13 cellular contexts compared by ENCODE assay signal in genomic region chr7:107560898-107561516, GRCh38. TPM values are rescaled to one million over a fixed set of nuclear protein-coding genes. Genes with fewer than 3 reads are reported as not detected.
A peak's percentile ranks its signal among the peaks of the same experiment; 100 is the strongest.
DNase-seq lines count a peak whose midpoint lies in the region; ATAC-seq, FAIRE-seq and TF ChIP-seq lines count a peak whose summit lies in the region.
"Had no signal": no experiment of that assay in that cellular context is flagged by ENCODE, and none has a peak within 500 bp of the region (broad histone marks: within the 10 kb centered on the region; RNA-seq: fewer than 3 reads in every experiment).

No MANE protein-coding gene starts in this region.

- dilution Hi-C loops in endothelial cell of umbilical vein (cut with MboI; ENCODE audit: extremely low pct_ligation_motif_present, low sequenced_read_pairs) = no loop called here

- H3K4me3 ChIP-seq in endothelial cell of umbilical vein (replicated peaks in 1 of 3; ENCODE audit: insufficient read depth in 1 of 3, low read depth in 1 of 3, low read length in 3 of 3) (no peak overlapping the region), subcutaneous abdominal adipose tissue (ENCODE audit: low read depth in 1 of 5, low read length in 5 of 5) (no peak overlapping the region), lower lobe of right lung (no peak overlapping the region), ascending aorta (peak overlapping the region in 1 of 2 donors; percentile 10)

- FAIRE-seq in endothelial cell of umbilical vein (lab: Jason Lieb, UNC) = no peak

- POLR2A ChIA-PET in endothelial cell of umbilical vein (lab: Charles Lee) = no interaction called here

- no peaks in the 10 kb centered on the region for H3K27me3 Mint-ChIP-seq in activated naive CD4-positive, alpha-beta T cell treated with anti-CD3 and anti-CD28 coated beads, Interleukin-2, amount 50 U/mL, for 24 hours
- H3K27me3 Mint-ChIP-seq in T-helper 2 cell treated with Interferon-gamma antibody and Interleukin-4, amounts not matched to agents 5 μg/mL and 100 μg/mL, for 36 hours (ENCODE audit: low read depth) = no peaks in the 10 kb centered on the region

- H3K9me3 ChIP-seq in endothelial cell of umbilical vein (replicated peaks; ENCODE audit: control insufficient read depth, insufficient read depth, low read length) = no peaks in the 10 kb centered on the region
- no peaks in the 10 kb centered on the region for H3K9me3 ChIP-seq in subcutaneous abdominal adipose tissue (ENCODE audit: control insufficient read depth in 5 of 5, low read length in 5 of 5)
- no peaks in the 10 kb centered on the region for H3K9me3 ChIP-seq in lower lobe of right lung
- no peaks in the 10 kb centered on the region for H3K9me3 ChIP-seq in ascending aorta
- H3K9me3 ChIP-seq: BE2C had no signal

- peaks cover 66% of the 10 kb centered on the region for H3K4me1 Mint-ChIP-seq in activated naive CD4-positive, alpha-beta T cell treated with anti-CD3 and anti-CD28 coated beads, Interleukin-2, amount 50 U/mL, for 24 hours
- peaks cover 57% of the 10 kb centered on the region for H3K4me1 Mint-ChIP-seq in T-helper 2 cell treated with Interferon-gamma antibody and Interleukin-4, amounts not matched to agents 5 μg/mL and 100 μg/mL, for 36 hours (ENCODE audit: low read depth)

- intact Hi-C loops in endothelial cell of umbilical vein (cut with micrococcal nuclease) = loop anchor here (5.0 to 10.0 kb wide), 2 partner anchors 99 to 164 kb away; no protein-coding TSS in a partner anchor
- intact Hi-C loops in lower lobe of right lung (cut with DNase I) = no loop called here
- intact Hi-C loops in ascending aorta (cut with DNase I) = loop anchor here (5.0 to 10.0 kb wide), 3 partner anchors 99 to 181 kb away; partner anchors contain the start of gene CBLL1

- H3K4me1 ChIP-seq in endothelial cell of umbilical vein (ENCODE audit: control insufficient read depth, extremely low read depth, insufficient read depth, low read length) = peaks cover 33% of the 10 kb centered on the region
- H3K4me1 ChIP-seq in subcutaneous abdominal adipose tissue (ENCODE audit: control insufficient read depth in 5 of 5, insufficient read depth in 5 of 5, low read length in 5 of 5) = peaks cover 0 to 49% (median 37%) of the 10 kb centered on the region in 5 donors
- peaks cover 49% of the 10 kb centered on the region for H3K4me1 ChIP-seq in lower lobe of right lung
- H3K4me1 ChIP-seq in ascending aorta = peaks cover 3 to 21% of the 10 kb centered on the region in 2 donors

- no peak overlapping the region for H3K9ac ChIP-seq in endothelial cell of umbilical vein (replicated peaks; ENCODE audit: extremely low read depth, insufficient read depth, low read length)
- H3K9ac ChIP-seq in subcutaneous abdominal adipose tissue (ENCODE audit: low read length in 5 of 5) = no peak overlapping the region

- DNase-seq in activated naive CD4-positive, alpha-beta T cell treated with anti-CD3 and anti-CD28 coated beads, Interleukin-2, amount 50 U/mL, for 16 hours = no peak
- DNase-seq in T-helper 2 cell treated with Interferon-gamma antibody and Interleukin-4, amounts not matched to agents 5 μg/mL and 100 μg/mL, for 36 hours (ENCODE audit: low spot score) = no peak
- DNase-seq in endothelial cell of umbilical vein (ENCODE audit: low read depth, low spot score) = no peak
- no peak for DNase-seq in lower lobe of right lung
- DNase-seq in ascending aorta (ENCODE audit: low spot score in 2 of 2) = no peak
- DNase-seq: activated effector memory CD4-positive, alpha-beta T cell treated with Interleukin-2 at 50 U/mL for 16 hours; BE2C; left cardiac atrium; NCI-H2029; SHP77 treated with DMSO at 0.1 percent for 48 hours had no signal

- peak overlapping the region; percentile 88 for H3K4me3 Mint-ChIP-seq in activated naive CD4-positive, alpha-beta T cell treated with anti-CD3 and anti-CD28 coated beads, Interleukin-2, amount 50 U/mL, for 24 hours
- H3K4me3 Mint-ChIP-seq in T-helper 2 cell treated with Interferon-gamma antibody and Interleukin-4, amounts not matched to agents 5 μg/mL and 100 μg/mL, for 36 hours = peak overlapping the region; percentile 79

- CTCF ChIA-PET in endothelial cell of umbilical vein (lab: Charles Lee) = no interaction called here

- H3K79me2 ChIP-seq in endothelial cell of umbilical vein (ENCODE audit: control insufficient read depth, insufficient read depth, low read length) = peaks cover 42% of the 10 kb centered on the region

- no peaks in the 10 kb centered on the region for H3K9me3 Mint-ChIP-seq in activated naive CD4-positive, alpha-beta T cell treated with anti-CD3 and anti-CD28 coated beads, Interleukin-2, amount 50 U/mL, for 24 hours
- no peaks in the 10 kb centered on the region for H3K9me3 Mint-ChIP-seq in T-helper 2 cell treated with Interferon-gamma antibody and Interleukin-4, amounts not matched to agents 5 μg/mL and 100 μg/mL, for 36 hours

- H2AFZ ChIP-seq in endothelial cell of umbilical vein (ENCODE audit: low read depth, low read length) = no peak overlapping the region

- H3K9me1 ChIP-seq in endothelial cell of umbilical vein (replicated peaks; ENCODE audit: control insufficient read depth, extremely low read depth, insufficient read depth, low read length) = no peaks in the 10 kb centered on the region

- no peak for TF ChIP-seq POLR2A in endothelial cell of umbilical vein (IDR thresholded peaks at IDR 0.05; ENCODE audit: low read depth, low read length)
- TF ChIP-seq POLR2A in GM18505 (IDR thresholded peaks at IDR 0.05; ENCODE audit: borderline replicate concordance, extremely low read depth, insufficient read depth, insufficient read length) = no peak

- ATAC-seq in GM18505 (IDR thresholded peaks at IDR 0.05; ENCODE audit: unreplicated experiment) (no peak), lower lobe of right lung (no peak)
- ATAC-seq: left cardiac atrium had no signal

- H3K27ac Mint-ChIP-seq in activated naive CD4-positive, alpha-beta T cell treated with anti-CD3 and anti-CD28 coated beads, Interleukin-2, amount 50 U/mL, for 24 hours = peak overlapping the region; percentile 43
- peak overlapping the region; percentile 88 for H3K27ac Mint-ChIP-seq in T-helper 2 cell treated with Interferon-gamma antibody and Interleukin-4, amounts not matched to agents 5 μg/mL and 100 μg/mL, for 36 hours

- H3K27me3 ChIP-seq in endothelial cell of umbilical vein (ENCODE audit: control insufficient read depth in 2 of 2, insufficient read depth in 2 of 2, low read length in 2 of 2) (no peaks in the 10 kb centered on the region), subcutaneous abdominal adipose tissue (ENCODE audit: control insufficient read depth in 5 of 5, insufficient read depth in 4 of 5, low read length in 5 of 5) (no peaks in the 10 kb centered on the region), lower lobe of right lung (ENCODE audit: low read depth) (no peaks in the 10 kb centered on the region), ascending aorta (no peaks in the 10 kb centered on the region)
- H3K27me3 ChIP-seq: BE2C had no signal

- H4K20me1 ChIP-seq in endothelial cell of umbilical vein (replicated peaks; ENCODE audit: control insufficient read depth, extremely low read depth, insufficient read depth, low read length) = no peaks in the 10 kb centered on the region

- no TSS peak for BruUV-seq in endothelial cell of umbilical vein (replicated peaks; lab: Mats Ljungman, UMichigan)

- peak overlapping the region; percentile 16 for H3K4me2 ChIP-seq in endothelial cell of umbilical vein (ENCODE audit: insufficient read depth, low read length)

- no peak for TF ChIP-seq CTCF in endothelial cell of umbilical vein (IDR thresholded peaks at IDR 0.05; ENCODE audit: extremely low read depth in 1 of 2, insufficient read depth in 1 of 2, low read depth in 1 of 2, low read length in 2 of 2)
- no peak for TF ChIP-seq CTCF in lower lobe of right lung (IDR thresholded peaks at IDR 0.05)
- no peak for TF ChIP-seq CTCF in ascending aorta (IDR thresholded peaks at IDR 0.05)

- peaks cover 6% of the 10 kb centered on the region for H3K36me3 Mint-ChIP-seq in activated naive CD4-positive, alpha-beta T cell treated with anti-CD3 and anti-CD28 coated beads, Interleukin-2, amount 50 U/mL, for 24 hours
- peaks cover 12% of the 10 kb centered on the region for H3K36me3 Mint-ChIP-seq in T-helper 2 cell treated with Interferon-gamma antibody and Interleukin-4, amounts not matched to agents 5 μg/mL and 100 μg/mL, for 36 hours (ENCODE audit: low read depth)

- no peak overlapping the region for H3K27ac ChIP-seq in endothelial cell of umbilical vein (ENCODE audit: insufficient read depth, low read depth, low read length)
- peak overlapping the region; percentile 27 for H3K27ac ChIP-seq in subcutaneous abdominal adipose tissue (ENCODE audit: low read depth, low read length)
- H3K27ac ChIP-seq in lower lobe of right lung = no peak overlapping the region
- peak overlapping the region in 1 of 2 donors; percentile 43 for H3K27ac ChIP-seq in ascending aorta

- peaks cover 0 to 8% of the 10 kb centered on the region in 2 experiments for H3K36me3 ChIP-seq in endothelial cell of umbilical vein (ENCODE audit: control insufficient read depth in 2 of 2, extremely low read depth in 1 of 2, insufficient read depth in 2 of 2, low read length in 2 of 2)
- peaks cover 6 to 10% (median 9%) of the 10 kb centered on the region in 5 donors for H3K36me3 ChIP-seq in subcutaneous abdominal adipose tissue (ENCODE audit: control insufficient read depth in 5 of 5, insufficient read depth in 5 of 5, low read length in 5 of 5)
- H3K36me3 ChIP-seq in lower lobe of right lung = peaks cover 18% of the 10 kb centered on the region
- peaks cover 4 to 13% of the 10 kb centered on the region in 2 donors for H3K36me3 ChIP-seq in ascending aorta

RNA-seq across cellular contexts. Expression of gene COG5, which starts 2.7 kb away (rescaled TPM):
- 42.4 and 45.3 TPM in 2 replicates for total RNA-seq in endothelial cell of umbilical vein
- polyA plus RNA-seq in endothelial cell of umbilical vein = 18.0 and 18.8 TPM in 2 replicates
- 18.9 and 20.1 TPM in 2 replicates for polyA plus RNA-seq in endothelial cell of umbilical vein (2011; cell fraction: cytosol; rRNA removed)
- 45.6 and 45.8 TPM in 2 replicates for polyA plus RNA-seq in endothelial cell of umbilical vein (2011; cell fraction: nucleus; rRNA removed)
- polyA plus RNA-seq in endothelial cell of umbilical vein (2012) = 25.6 and 29.6 TPM in 2 replicates
- polyA minus RNA-seq in endothelial cell of umbilical vein = 66.6 and 71.3 TPM in 2 replicates
- polyA minus RNA-seq in endothelial cell of umbilical vein (2011; cell fraction: cytosol; rRNA and poly(A)+ RNA removed) = 15.0 TPM
- 117 and 138 TPM in 2 replicates for polyA minus RNA-seq in endothelial cell of umbilical vein (2011; cell fraction: nucleus; rRNA and poly(A)+ RNA removed)
- 49.1 TPM for total RNA-seq in lower lobe of right lung
- 16.8 TPM for total RNA-seq in ascending aorta

RNA-seq across cellular contexts. Expression of gene DUS4L, which starts 2.8 kb away (rescaled TPM):
- total RNA-seq in endothelial cell of umbilical vein (9.6 and 9.8 TPM in 2 replicates), lower lobe of right lung (5.3 TPM), ascending aorta (0.75 TPM)
- 1.7 and 2.5 TPM in 2 replicates for polyA plus RNA-seq in endothelial cell of umbilical vein
- 3.0 and 3.3 TPM in 2 replicates for polyA plus RNA-seq in endothelial cell of umbilical vein (2011; cell fraction: cytosol; rRNA removed)
- polyA plus RNA-seq in endothelial cell of umbilical vein (2011; cell fraction: nucleus; rRNA removed) = 6.7 and 11.2 TPM in 2 replicates
- 4.7 and 6.5 TPM in 2 replicates for polyA plus RNA-seq in endothelial cell of umbilical vein (2012)
- polyA minus RNA-seq in endothelial cell of umbilical vein = 4.1 and 6.2 TPM in 2 replicates
- polyA minus RNA-seq in endothelial cell of umbilical vein (2011; cell fraction: cytosol; rRNA and poly(A)+ RNA removed) = 4.6 TPM
- polyA minus RNA-seq in endothelial cell of umbilical vein (2011; cell fraction: nucleus; rRNA and poly(A)+ RNA removed) = 11.2 and 15.1 TPM in 2 replicates

RNA-seq across cellular contexts. Expression of gene BCAP29, which starts 19.0 kb away (rescaled TPM):
- total RNA-seq in endothelial cell of umbilical vein (162 and 175 TPM in 2 replicates), lower lobe of right lung (81.3 TPM), ascending aorta (73.2 TPM)
- 53.1 and 122 TPM in 2 replicates for polyA plus RNA-seq in endothelial cell of umbilical vein
- polyA plus RNA-seq in endothelial cell of umbilical vein (2011; cell fraction: cytosol; rRNA removed) = 64.2 and 76.0 TPM in 2 replicates
- polyA plus RNA-seq in endothelial cell of umbilical vein (2011; cell fraction: nucleus; rRNA removed) = 67.1 and 94.5 TPM in 2 replicates
- polyA plus RNA-seq in endothelial cell of umbilical vein (2012) = 171 and 188 TPM in 2 replicates
- polyA minus RNA-seq in endothelial cell of umbilical vein = 52.2 and 62.7 TPM in 2 replicates
- polyA minus RNA-seq in endothelial cell of umbilical vein (2011; cell fraction: cytosol; rRNA and poly(A)+ RNA removed) = 13.1 TPM
- 82.6 and 85.4 TPM in 2 replicates for polyA minus RNA-seq in endothelial cell of umbilical vein (2011; cell fraction: nucleus; rRNA and poly(A)+ RNA removed)
